ENCODE assay signal across 18 cellular contexts in genomic region chr1:92096317-92096716, GRCh38. TPM values are rescaled to one million over a fixed set of nuclear protein-coding genes. Genes with fewer than 3 reads are reported as not detected.
DNase-seq lines count a peak whose midpoint lies in the region; ATAC-seq, FAIRE-seq and TF ChIP-seq lines count a peak whose summit lies in the region.
"Had no signal": no experiment of that assay in that cellular context is flagged by ENCODE, and none has a peak within 500 bp of the region (broad histone marks: within the 10 kb centered on the region; RNA-seq: fewer than 3 reads in every experiment).

No MANE protein-coding gene starts in this region.

- H3K4me1 Mint-ChIP-seq in stimulated activated naive CD8-positive, alpha-beta T cell treated with anti-CD3 and anti-CD28 coated beads, Interleukin-15, amount 100 ng/mL, for 72 hours = peaks cover 5% of the 10 kb centered on the region

- ATAC-seq in activated naive CD4-positive, alpha-beta T cell treated with anti-CD3 and anti-CD28 coated beads, Interleukin-2, amount 50 U/mL, for 72 hours = peak; percentile 78 to 90
- ATAC-seq in stimulated activated naive CD8-positive, alpha-beta T cell treated with anti-CD3 and anti-CD28 coated beads, Interleukin-15, amount 100 ng/mL, for 72 hours = peak; percentile 54
- ATAC-seq: left lobe of liver, psoas muscle had no signal

- no peaks in the 10 kb centered on the region for H3K9me3 Mint-ChIP-seq in activated naive CD4-positive, alpha-beta T cell treated with anti-CD3 and anti-CD28 coated beads, Interleukin-2, amount 50 U/mL, for 72 hours
- H3K9me3 Mint-ChIP-seq in stimulated activated naive CD8-positive, alpha-beta T cell treated with anti-CD3 and anti-CD28 coated beads, Interleukin-15, amount 100 ng/mL, for 72 hours = no peaks in the 10 kb centered on the region

- H3K4me3 Mint-ChIP-seq in stimulated activated naive CD8-positive, alpha-beta T cell treated with anti-CD3 and anti-CD28 coated beads, Interleukin-15, amount 100 ng/mL, for 72 hours = no peak overlapping the region
- H3K4me3 Mint-ChIP-seq: activated naive CD8-positive, alpha-beta T cell had no signal

- peaks cover 0 to 7% of the 10 kb centered on the region in 2 donors for H3K36me3 Mint-ChIP-seq in activated naive CD4-positive, alpha-beta T cell treated with anti-CD3 and anti-CD28 coated beads, Interleukin-2, amount 50 U/mL, for 72 hours

- H3K27me3 Mint-ChIP-seq in stimulated activated naive CD8-positive, alpha-beta T cell treated with anti-CD3 and anti-CD28 coated beads, Interleukin-15, amount 100 ng/mL, for 72 hours = no peaks in the 10 kb centered on the region
- H3K27me3 Mint-ChIP-seq: activated naive CD8-positive, alpha-beta T cell had no signal

- FAIRE-seq in HTR-8/SVneo (lab: Jason Lieb, UNC) (no peak), frontal cortex (lab: Jason Lieb, UNC) (no peak)

- no peak for TF ChIP-seq CTCF in choroid plexus epithelial cell (conservative IDR thresholded peaks at IDR 0.05; ENCODE audit: low read depth, low read length)

- DNase-seq in activated naive CD4-positive, alpha-beta T cell treated with anti-CD3 and anti-CD28 coated beads, Interleukin-2, amount 50 U/mL, for 72 hours (ENCODE audit: low spot score in 2 of 2) = no peak
- DNase-seq in activated naive CD4-positive, alpha-beta T cell treated with anti-CD3 and anti-CD28 coated beads, Interleukin-2, amount 50 U/mL, for 16 hours = no peak
- DNase-seq in NOMO-1 (lab: John Stamatoyannopoulos, UW; ENCODE audit: unreplicated experiment in 2 of 2) (peak; percentile 61 to 96), choroid plexus epithelial cell (ENCODE audit: low read depth) (peak; percentile 17), HTR-8/SVneo (ENCODE audit: insufficient read length, low spot score) (no peak), frontal cortex (ENCODE audit: low spot score in 2 of 2) (no peak), NCI-H128 (lab: John Stamatoyannopoulos, UW; ENCODE audit: unreplicated experiment) (no peak)
- DNase-seq in stimulated activated naive CD8-positive, alpha-beta T cell treated with anti-CD3 and anti-CD28 coated beads, Interleukin-15, amount 100 ng/mL, for 72 hours = no peak
- DNase-seq: cerebellar nuclear complex, DMS79, NCI-H1417 treated with DMSO at 0.1 percent for 48 hours, NCI-H524, psoas muscle, T1000 had no signal

- H3K27ac Mint-ChIP-seq in activated naive CD4-positive, alpha-beta T cell treated with anti-CD3 and anti-CD28 coated beads, Interleukin-2, amount 50 U/mL, for 72 hours = no peak overlapping the region
- peak overlapping the region in 1 of 2 donors; percentile 15 for H3K27ac Mint-ChIP-seq in stimulated activated naive CD8-positive, alpha-beta T cell treated with anti-CD3 and anti-CD28 coated beads, Interleukin-15, amount 100 ng/mL, for 72 hours
- H3K27ac Mint-ChIP-seq: activated naive CD8-positive, alpha-beta T cell had no signal

- no peak overlapping the region for H3K4me3 ChIP-seq in choroid plexus epithelial cell (ENCODE audit: low read depth, low read length)
- H3K4me3 ChIP-seq: psoas muscle, tibial nerve had no signal

RNA-seq across cellular contexts. Expression of gene BTBD8, which starts 16.2 kb away (rescaled TPM):
- 1 to 10 TPM; 2.1 to 3.2 TPM for total RNA-seq in activated naive CD4-positive, alpha-beta T cell treated with anti-CD3 and anti-CD28 coated beads, Interleukin-2, amount 50 U/mL, for 72 hours
- 61.1 TPM for total RNA-seq in frontal cortex

RNA-seq across cellular contexts. Expression of gene SETSIP, which starts 21.1 kb away (rescaled TPM):
- total RNA-seq in activated naive CD4-positive, alpha-beta T cell treated with anti-CD3 and anti-CD28 coated beads, Interleukin-2, amount 50 U/mL, for 72 hours = not detected
- total RNA-seq in frontal cortex = not detected
- total RNA-seq: left lobe of liver, myocyte, psoas muscle, tibial nerve had no signal

Comparison
In these comparisons a context has a peak if more than half of its experiments do, and no peak if none do; other contexts are left out.
1. DNase-seq: peak in NOMO-1 (2 of 2) and choroid plexus epithelial cell (single experiment); none in activated naive CD4-positive, alpha-beta T cell treated with anti-CD3 and anti-CD28 coated beads, Interleukin-2, amount 50 U/mL, for 72 hours (0 of 2), activated naive CD4-positive, alpha-beta T cell treated with anti-CD3 and anti-CD28 coated beads, Interleukin-2, amount 50 U/mL, for 16 hours (single experiment), stimulated activated naive CD8-positive, alpha-beta T cell treated with anti-CD3 and anti-CD28 coated beads, Interleukin-15, amount 100 ng/mL, for 72 hours (0 of 2), HTR-8/SVneo (single experiment), frontal cortex (0 of 2) and NCI-H128 (single experiment).
2. RNA of gene BTBD8, which starts 16.2 kb away (total RNA-seq): 61.1 TPM in frontal cortex (single experiment); 2.1 to 3.2 TPM in activated naive CD4-positive, alpha-beta T cell treated with anti-CD3 and anti-CD28 coated beads, Interleukin-2, amount 50 U/mL, for 72 hours; every median in the first group is over 10 times any median in the second.